ENCODE assay signal across 8 cellular contexts in genomic region chr20:20712004-20712473, GRCh38. TPM values are rescaled to one million over a fixed set of nuclear protein-coding genes. Genes with fewer than 3 reads are reported as not detected.
DNase-seq lines count a peak whose midpoint lies in the region; ATAC-seq lines count a peak whose summit lies in the region.

No MANE protein-coding gene starts in this region.

- no peaks in the 10 kb centered on the region for H3K9me3 ChIP-seq in adipocyte (ENCODE audit: control insufficient read depth, low read length)
- no peaks in the 10 kb centered on the region for H3K9me3 ChIP-seq in iPS-15b (ENCODE audit: control insufficient read depth, insufficient read depth, low read length)

- ATAC-seq in GM21381 (IDR thresholded peaks at IDR 0.05; ENCODE audit: unreplicated experiment) (peak; percentile 4), HG02610 (IDR thresholded peaks at IDR 0.05; ENCODE audit: unreplicated experiment) (no peak)

- H3K27me3 ChIP-seq in adipocyte (replicated peaks; ENCODE audit: control insufficient read depth, insufficient read depth, low read length) (no peaks in the 10 kb centered on the region), iPS-15b (ENCODE audit: control insufficient read depth, insufficient read depth, low read length) (no peaks in the 10 kb centered on the region)

- H3K9ac ChIP-seq in adipocyte (ENCODE audit: low read length): peak overlapping the region; percentile 86
- peak overlapping the region; percentile 42 for H3K9ac ChIP-seq in iPS-15b (ENCODE audit: low read depth, low read length)

- H3K36me3 ChIP-seq in adipocyte (ENCODE audit: control insufficient read depth, insufficient read depth, low read length, severe bottlenecking) (no peaks in the 10 kb centered on the region), iPS-15b (ENCODE audit: control insufficient read depth, insufficient read depth, low read length) (no peaks in the 10 kb centered on the region)

- peak; percentile 47 for DNase-seq in COLO668 (lab: John Stamatoyannopoulos, UW; ENCODE audit: unreplicated experiment)
- DNase-seq in Jurkat, Clone E6-1 (ENCODE audit: low read depth, low spot score): no peak
- peak; percentile 27 for DNase-seq in adipocyte (ENCODE audit: low read depth)
- no peak for DNase-seq in cerebellar nuclear complex (lab: John Stamatoyannopoulos, UW)

- H3K27ac ChIP-seq in skin epidermis: peak overlapping the region; percentile 37 to 95 (median 87)

- peaks cover 20% of the 10 kb centered on the region for H3K4me1 ChIP-seq in adipocyte (ENCODE audit: control insufficient read depth, insufficient read depth, low read length)
- H3K4me1 ChIP-seq in iPS-15b (ENCODE audit: control insufficient read depth, insufficient read depth, low read length): peaks cover 7% of the 10 kb centered on the region

- H3K4me3 ChIP-seq in Jurkat, Clone E6-1 (ENCODE audit: low read length): peak overlapping the region; percentile 75
- H3K4me3 ChIP-seq in adipocyte (ENCODE audit: low read length): peak overlapping the region; percentile 90
- peak overlapping the region; percentile 73 for H3K4me3 ChIP-seq in iPS-15b (ENCODE audit: low read depth, low read length)
- peak overlapping the region; percentile 80 to 99 (median 95) for H3K4me3 ChIP-seq in skin epidermis

RNA-seq across cellular contexts. Expression of gene RALGAPA2, which starts 0.4 kb away (rescaled TPM):
- polyA plus RNA-seq in Jurkat, Clone E6-1 (2012; ENCODE audit: insufficient read depth, insufficient read length): 15.8 TPM

Comparison
In these comparisons a context has a peak if more than half of its experiments do, and no peak if none do; other contexts are left out.
1. DNase-seq: peak in COLO668 (single experiment) and adipocyte (single experiment); none in Jurkat, Clone E6-1 (single experiment) and cerebellar nuclear complex (0 of 2).
2. Peak in every context shown above with its lines, with median percentiles within 50 percentile points of each other: H3K4me3 ChIP-seq.